In genomic region chr12:116915326-116915725, GRCh38 we compare ENCODE assay signal across 24 cellular contexts. TPM values are rescaled to one million over a fixed set of nuclear protein-coding genes. Genes with fewer than 3 reads are reported as not detected.
"Had no signal": no experiment of that assay in that cellular context is flagged by ENCODE, and none has a peak within 500 bp of the region (broad histone marks: within the 10 kb centered on the region; RNA-seq: fewer than 3 reads in every experiment).

No MANE protein-coding gene starts in this region.

- DNase-seq: activated CD4-positive, alpha-beta T cell treated with anti-CD3 and anti-CD28 coated beads, Interleukin-2, amount 10 ng/mL, durations not matched to agents 24 days and 14 days; activated CD8-positive, alpha-beta T cell treated with anti-CD3 and anti-CD28 coated beads, Interleukin-2, amount 10 ng/mL, durations not matched to agents 7 days and 5 days; aorta; effector CD4-positive, alpha-beta T cell; glutamatergic neuron; hippocampal formation; left ventricle myocardium superior; stimulated activated CD4-positive, alpha-beta T cell treated with anti-CD3 and anti-CD28 coated beads, Interleukin-2, amount 100 ng/mL, for 48 hours; stimulated activated CD8-positive, alpha-beta memory T cell treated with anti-CD3 and anti-CD28 coated beads, Interleukin-4, amount 100 ng/mL, for 48 hours; stimulated activated naive CD8-positive, alpha-beta T cell treated with anti-CD3 and anti-CD28 coated beads, Interleukin-15, Interleukin-2, amounts not matched to agents 100 U/mL and 50 U/mL, for 24 hours; substantia nigra; T-cell had no signal

- ATAC-seq: activated CD4-positive, CD25-positive, alpha-beta regulatory T cell treated with anti-CD3 and anti-CD28 coated beads, Interleukin-2, amount 50 U/mL, for 24 hours; activated CD8-positive, alpha-beta T cell treated with anti-CD3 and anti-CD28 coated beads, Interleukin-2, amount 10 ng/mL, durations not matched to agents 7 days and 5 days; activated naive CD4-positive, alpha-beta T cell treated with anti-CD3 and anti-CD28 coated beads, Interleukin-2, amount 50 U/mL, for 72 hours; activated T-helper 17 cell treated with anti-CD3 and anti-CD28 coated beads, Interleukin-2, amount 50 U/mL, for 72 hours; left ventricle myocardium superior; stimulated activated naive CD8-positive, alpha-beta T cell treated with anti-CD3 and anti-CD28 coated beads, Interleukin-15, Interleukin-2, amounts not matched to agents 100 U/mL and 50 U/mL, for 24 hours; T-cell had no signal

- H3K9me3 Mint-ChIP-seq: activated CD4-positive, alpha-beta T cell treated with anti-CD3 and anti-CD28 coated beads, Interleukin-2, amount 10 ng/mL, durations not matched to agents 24 days and 14 days; activated T-helper 17 cell treated with anti-CD3 and anti-CD28 coated beads, Interleukin-2, amount 50 U/mL, for 72 hours; dendritic cell treated with granulocyte-macrophage colony-stimulating factor and Interleukin-4, amounts not matched to agents 40 ng/mL and 50 ng/mL, for 4 days; memory B cell; neural progenitor cell; T-cell had no signal

- H3K27me3 ChIP-seq: neural progenitor cell, tibial nerve, vagina had no signal

- H3K27ac ChIP-seq: neural progenitor cell, tibial nerve, vagina, VCaP had no signal

- H3K4me3 Mint-ChIP-seq: activated CD4-positive, alpha-beta T cell treated with anti-CD3 and anti-CD28 coated beads, Interleukin-2, amount 10 ng/mL, durations not matched to agents 24 days and 14 days; activated CD8-positive, alpha-beta T cell treated with anti-CD3 and anti-CD28 coated beads, Interleukin-2, amount 10 ng/mL, durations not matched to agents 7 days and 5 days; dendritic cell treated with granulocyte-macrophage colony-stimulating factor and Interleukin-4, amounts not matched to agents 40 ng/mL and 50 ng/mL, for 4 days; memory B cell; neural progenitor cell; T-cell; T-helper 2 cell treated with Interferon-gamma antibody and Interleukin-4, amounts not matched to agents 5 μg/mL and 100 μg/mL, for 36 hours had no signal

- H3K9me3 ChIP-seq: tibial nerve, vagina had no signal

- H3K27me3 Mint-ChIP-seq: activated T-helper 17 cell treated with anti-CD3 and anti-CD28 coated beads, Interleukin-2, amount 50 U/mL, for 72 hours; memory B cell; T-cell had no signal

- H3K27ac Mint-ChIP-seq: activated CD8-positive, alpha-beta T cell treated with anti-CD3 and anti-CD28 coated beads, Interleukin-2, amount 10 ng/mL, durations not matched to agents 7 days and 5 days; activated naive CD4-positive, alpha-beta T cell treated with anti-CD3 and anti-CD28 coated beads, Interleukin-2, amount 50 U/mL, for 72 hours; activated T-helper 17 cell treated with anti-CD3 and anti-CD28 coated beads, Interleukin-2, amount 50 U/mL, for 72 hours; dendritic cell treated with granulocyte-macrophage colony-stimulating factor and Interleukin-4, amounts not matched to agents 40 ng/mL and 50 ng/mL, for 4 days; memory B cell; neural progenitor cell; T-helper 2 cell treated with Interferon-gamma antibody and Interleukin-4, amounts not matched to agents 5 μg/mL and 100 μg/mL, for 36 hours had no signal

RNA-seq across cellular contexts. Expression of gene HRK, which starts 34.1 kb away (rescaled TPM):
- total RNA-seq: activated CD4-positive, alpha-beta T cell treated with anti-CD3 and anti-CD28 coated beads, Interleukin-2, amount 10 ng/mL, durations not matched to agents 24 days and 14 days; activated CD8-positive, alpha-beta T cell treated with anti-CD3 and anti-CD28 coated beads, Interleukin-2, amount 10 ng/mL, durations not matched to agents 7 days and 5 days; activated naive CD4-positive, alpha-beta T cell treated with anti-CD3 and anti-CD28 coated beads, Interleukin-2, amount 50 U/mL, for 72 hours; activated T-helper 17 cell treated with anti-CD3 and anti-CD28 coated beads, Interleukin-2, amount 50 U/mL, for 72 hours; myocyte; posterior vena cava; vagina had no signal
